In genomic region chr1:177969825-177970371, GRCh38 we compare ENCODE assay signal across 14 cellular contexts. TPM values are rescaled to one million over a fixed set of nuclear protein-coding genes. Genes with fewer than 3 reads are reported as not detected.
DNase-seq lines count a peak whose midpoint lies in the region; ATAC-seq, FAIRE-seq and TF ChIP-seq lines count a peak whose summit lies in the region.
"Had no signal": no experiment of that assay in that cellular context is flagged by ENCODE, and none has a peak within 500 bp of the region (broad histone marks: within the 10 kb centered on the region; RNA-seq: fewer than 3 reads in every experiment).

A gene with protein sequence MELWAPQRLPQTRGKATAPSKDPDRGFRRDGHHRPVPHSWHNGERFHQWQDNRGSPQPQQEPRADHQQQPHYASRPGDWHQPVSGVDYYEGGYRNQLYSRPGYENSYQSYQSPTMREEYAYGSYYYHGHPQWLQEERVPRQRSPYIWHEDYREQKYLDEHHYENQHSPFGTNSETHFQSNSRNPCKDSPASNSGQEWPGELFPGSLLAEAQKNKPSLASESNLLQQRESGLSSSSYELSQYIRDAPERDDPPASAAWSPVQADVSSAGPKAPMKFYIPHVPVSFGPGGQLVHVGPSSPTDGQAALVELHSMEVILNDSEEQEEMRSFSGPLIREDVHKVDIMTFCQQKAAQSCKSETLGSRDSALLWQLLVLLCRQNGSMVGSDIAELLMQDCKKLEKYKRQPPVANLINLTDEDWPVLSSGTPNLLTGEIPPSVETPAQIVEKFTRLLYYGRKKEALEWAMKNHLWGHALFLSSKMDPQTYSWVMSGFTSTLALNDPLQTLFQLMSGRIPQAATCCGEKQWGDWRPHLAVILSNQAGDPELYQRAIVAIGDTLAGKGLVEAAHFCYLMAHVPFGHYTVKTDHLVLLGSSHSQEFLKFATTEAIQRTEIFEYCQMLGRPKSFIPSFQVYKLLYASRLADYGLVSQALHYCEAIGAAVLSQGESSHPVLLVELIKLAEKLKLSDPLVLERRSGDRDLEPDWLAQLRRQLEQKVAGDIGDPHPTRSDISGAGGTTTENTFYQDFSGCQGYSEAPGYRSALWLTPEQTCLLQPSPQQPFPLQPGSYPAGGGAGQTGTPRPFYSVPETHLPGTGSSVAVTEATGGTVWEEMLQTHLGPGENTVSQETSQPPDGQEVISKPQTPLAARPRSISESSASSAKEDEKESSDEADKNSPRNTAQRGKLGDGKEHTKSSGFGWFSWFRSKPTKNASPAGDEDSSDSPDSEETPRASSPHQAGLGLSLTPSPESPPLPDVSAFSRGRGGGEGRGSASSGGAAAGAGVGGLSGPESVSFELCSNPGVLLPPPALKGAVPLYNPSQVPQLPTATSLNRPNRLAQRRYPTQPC (minus strand): TSS chr1:177970058. CDS start chr1:177967981, 2,077 bp downstream.

- CTCF ChIA-PET in activated CD8-positive, alpha-beta memory T cell treated with anti-CD3 and anti-CD28 coated beads, Interleukin-2, amount 10 ng/mL, durations not matched to agents 7 days and 5 days (lab: Charles Lee) = no interaction called here

- H3K9me3 Mint-ChIP-seq in stimulated activated memory B cell treated with anti-CD40 and anti-IgM and Interleukin-4, amounts not matched to agents 10 μg/mL and 1 μg/mL and 100 μg/mL, for 72 hours = no peaks in the 10 kb centered on the region
- H3K9me3 Mint-ChIP-seq in activated CD8-positive, alpha-beta memory T cell treated with anti-CD3 and anti-CD28 coated beads, Interleukin-2, amount 10 ng/mL, durations not matched to agents 7 days and 5 days (ENCODE audit: low read depth) = peaks cover 2% of the 10 kb centered on the region

- DNase-seq in HuH-7.5 (ENCODE audit: low spot score) (peak; percentile 29), RCC 7860 (ENCODE audit: low spot score) (peak; percentile 70), kidney tubule cell (ENCODE audit: low spot score) (peak; percentile 80), GM12891 (ENCODE audit: insufficient read length, low spot score) (no peak), D341Med (ENCODE audit: low spot score) (no peak)
- DNase-seq in activated CD8-positive, alpha-beta memory T cell treated with anti-CD3 and anti-CD28 coated beads, Interleukin-2, amount 10 ng/mL, durations not matched to agents 7 days and 5 days = no peak
- DNase-seq: DMS153, NCI-H1694, WERI-Rb-1 had no signal

- no peaks in the 10 kb centered on the region for H3K4me1 Mint-ChIP-seq in stimulated activated memory B cell treated with anti-CD40 and anti-IgM and Interleukin-4, amounts not matched to agents 10 μg/mL and 1 μg/mL and 100 μg/mL, for 72 hours
- H3K4me1 Mint-ChIP-seq in activated CD8-positive, alpha-beta memory T cell treated with anti-CD3 and anti-CD28 coated beads, Interleukin-2, amount 10 ng/mL, durations not matched to agents 7 days and 5 days = no peaks in the 10 kb centered on the region
- H3K4me1 Mint-ChIP-seq: B cell had no signal

- no peak within 1 kb of the TSS for H3K27ac Mint-ChIP-seq in stimulated activated memory B cell treated with anti-CD40 and anti-IgM and Interleukin-4, amounts not matched to agents 10 μg/mL and 1 μg/mL and 100 μg/mL, for 72 hours
- no peak within 1 kb of the TSS for H3K27ac Mint-ChIP-seq in activated CD8-positive, alpha-beta memory T cell treated with anti-CD3 and anti-CD28 coated beads, Interleukin-2, amount 10 ng/mL, durations not matched to agents 7 days and 5 days
- H3K27ac Mint-ChIP-seq: B cell had no signal

- H3K27me3 Mint-ChIP-seq in stimulated activated memory B cell treated with anti-CD40 and anti-IgM and Interleukin-4, amounts not matched to agents 10 μg/mL and 1 μg/mL and 100 μg/mL, for 72 hours = peaks cover 13% of the 10 kb centered on the region
- H3K27me3 Mint-ChIP-seq in activated CD8-positive, alpha-beta memory T cell treated with anti-CD3 and anti-CD28 coated beads, Interleukin-2, amount 10 ng/mL, durations not matched to agents 7 days and 5 days = no peaks in the 10 kb centered on the region

- FAIRE-seq in RCC 7860 (lab: Jason Lieb, UNC) = peak; percentile 57
- no peak for FAIRE-seq in GM12891 (lab: Jason Lieb, UNC)
- FAIRE-seq: islet of Langerhans, K562 had no signal

- no peaks in the 10 kb centered on the region for H3K36me3 Mint-ChIP-seq in stimulated activated memory B cell treated with anti-CD40 and anti-IgM and Interleukin-4, amounts not matched to agents 10 μg/mL and 1 μg/mL and 100 μg/mL, for 72 hours
- no peaks in the 10 kb centered on the region for H3K36me3 Mint-ChIP-seq in activated CD8-positive, alpha-beta memory T cell treated with anti-CD3 and anti-CD28 coated beads, Interleukin-2, amount 10 ng/mL, durations not matched to agents 7 days and 5 days

- peak; percentile 31 for ATAC-seq in stimulated activated memory B cell treated with anti-CD40 and anti-IgM and Interleukin-4, amounts not matched to agents 10 μg/mL and 1 μg/mL and 100 μg/mL, for 72 hours
- no peak for ATAC-seq in activated CD8-positive, alpha-beta memory T cell treated with anti-CD3 and anti-CD28 coated beads, Interleukin-2, amount 10 ng/mL, durations not matched to agents 7 days and 5 days
- ATAC-seq: K562 had no signal

- TF ChIP-seq POLR2A in GM12891 (IDR thresholded peaks at IDR 0.05; ENCODE audit: low read depth, low read length) = no peak

- no peak within 1 kb of the TSS for H3K4me3 Mint-ChIP-seq in stimulated activated memory B cell treated with anti-CD40 and anti-IgM and Interleukin-4, amounts not matched to agents 10 μg/mL and 1 μg/mL and 100 μg/mL, for 72 hours
- no peak within 1 kb of the TSS for H3K4me3 Mint-ChIP-seq in activated CD8-positive, alpha-beta memory T cell treated with anti-CD3 and anti-CD28 coated beads, Interleukin-2, amount 10 ng/mL, durations not matched to agents 7 days and 5 days
- H3K4me3 Mint-ChIP-seq: B cell had no signal

TF ChIP-seq in GM12891, 5 proteins besides CTCF, POLR2A, EP300 and RAD21:
- TF ChIP-seq PAX5 (IDR thresholded peaks at IDR 0.05; ENCODE audit: insufficient read depth, low read length, severe bottlenecking) = no peak
- TF ChIP-seq POU2F2 (IDR thresholded peaks at IDR 0.05; ENCODE audit: low read depth, low read length) = no peak
- TF ChIP-seq TAF1 (IDR thresholded peaks at IDR 0.05; ENCODE audit: low read depth, low read length) = no peak
TF ChIP-seq in GM12891: peak in this region for 0.

RNA-seq across cellular contexts. Expression of the gene that starts here (rescaled TPM):
- total RNA-seq in activated CD8-positive, alpha-beta memory T cell treated with anti-CD3 and anti-CD28 coated beads, Interleukin-2, amount 10 ng/mL, durations not matched to agents 7 days and 5 days = under 1 TPM in 1 of 2 experiments, not detected in 1; 0.42 TPM
- not detected for polyA plus RNA-seq in GM12891 (2012; ENCODE audit: low read depth, missing spikeins)
- total RNA-seq: activated CD8-positive, alpha-beta memory T cell treated with anti-CD3 and anti-CD28 coated beads for 36 hours; K562 had no signal
- polyA plus RNA-seq: K562 had no signal

Comparison
In these comparisons a context has a peak if more than half of its experiments do, and no peak if none do; other contexts are left out.
1. DNase-seq: peak in HuH-7.5 (single experiment), RCC 7860 (single experiment) and kidney tubule cell (single experiment); none in activated CD8-positive, alpha-beta memory T cell treated with anti-CD3 and anti-CD28 coated beads, Interleukin-2, amount 10 ng/mL, durations not matched to agents 7 days and 5 days (single experiment), GM12891 (single experiment) and D341Med (single experiment).